Comparison of ENCODE assay signal across 1 cellular context in genomic region chr2:230216489-230216888, GRCh38.
TF ChIP-seq lines count a peak whose summit lies in the region.

No MANE protein-coding gene starts in this region.

TF ChIP-seq in GM12878, 131 proteins besides CTCF, POLR2A, EP300 and RAD21:
- TF ChIP-seq GABPA (IDR thresholded peaks at IDR 0.05; ENCODE audit: low read depth) (no peak), FOXM1 (IDR thresholded peaks at IDR 0.05; ENCODE audit: low read depth, low read length) (peak; percentile 31; the same call in 1 of the 2 replicates), PAX8 (IDR thresholded peaks at IDR 0.05) (no peak), HDAC6 (IDR thresholded peaks at IDR 0.05; ENCODE audit: unreplicated experiment) (no peak), IKZF1 (conservative IDR thresholded peaks at IDR 0.05) (peak; percentile 32; the same call in 1 of the 2 replicates), POLR2AphosphoS5 (IDR thresholded peaks at IDR 0.05; ENCODE audit: low read length) (no peak), STAT1 (conservative IDR thresholded peaks at IDR 0.05) (no peak), SUZ12 (IDR thresholded peaks at IDR 0.05; ENCODE audit: unreplicated experiment) (no peak), NR2F1 (conservative IDR thresholded peaks at IDR 0.05) (no peak), BCL11A (IDR thresholded peaks at IDR 0.05; ENCODE audit: low read depth, low read length) (0 out of 2 replicates have a peak, but pooled peaks have one; percentile 33), SREBF1 (IDR thresholded peaks at IDR 0.05; ENCODE audit: low read length) (no peak), LARP7 (IDR thresholded peaks at IDR 0.05) (no peak), RUNX3 (IDR thresholded peaks at IDR 0.05; ENCODE audit: low read length) (peak; percentile 92), SREBF2 (IDR thresholded peaks at IDR 0.05; ENCODE audit: low read length) (no peak), NFIC (IDR thresholded peaks at IDR 0.05; ENCODE audit: low read depth, low read length) (peak; percentile 55; the same call in 1 of the 2 replicates), ZNF384 (IDR thresholded peaks at IDR 0.05; ENCODE audit: borderline replicate concordance, low read depth, low read length) (no peak), MTA2 (IDR thresholded peaks at IDR 0.05; ENCODE audit: low read depth) (peak; percentile 27; the same call in 1 of the 2 replicates), HDAC2 (IDR thresholded peaks at IDR 0.05) (no peak), TAF1 (IDR thresholded peaks at IDR 0.05; ENCODE audit: borderline replicate concordance, low read depth, low read length) (no peak), ETV6 (conservative IDR thresholded peaks at IDR 0.05 in 1 of 2, IDR thresholded peaks at IDR 0.05 in 1 of 2; ENCODE audit: borderline replicate concordance in 1 of 2, low read depth in 1 of 2) (peak in 1 of 2 experiments; percentile 12; a peak in 1 of 4 replicates), ELK1 (IDR thresholded peaks at IDR 0.05; ENCODE audit: low read depth, low read length) (no peak), IKZF2 (IDR thresholded peaks at IDR 0.05) (peak in 1 of 2 experiments; percentile 25; a peak in 1 of 4 replicates), RELB (IDR thresholded peaks at IDR 0.05; ENCODE audit: low read depth) (no peak)
